Comparison of ENCODE assay signal across 12 cellular contexts in genomic region chr16:85157372-85157771, GRCh38. TPM values are rescaled to one million over a fixed set of nuclear protein-coding genes. Genes with fewer than 3 reads are reported as not detected.
DNase-seq lines count a peak whose midpoint lies in the region; ATAC-seq and TF ChIP-seq lines count a peak whose summit lies in the region.
"Had no signal": no experiment of that assay in that cellular context is flagged by ENCODE, and none has a peak within 500 bp of the region (broad histone marks: within the 10 kb centered on the region; RNA-seq: fewer than 3 reads in every experiment).

No MANE protein-coding gene starts in this region.

- peak overlapping the region in 1 of 2 experiments; percentile 12; a peak in 1 of 4 replicates for H3K4me3 ChIP-seq in SK-N-SH (ENCODE audit: low read depth in 2 of 2, low read length in 1 of 2)
- no peak overlapping the region for H3K4me3 ChIP-seq in GM23248
- H3K4me3 ChIP-seq: PC-9 had no signal

- H3K27me3 ChIP-seq in SK-N-SH (ENCODE audit: insufficient read depth) (no peaks in the 10 kb centered on the region), GM23248 (replicated peaks; ENCODE audit: insufficient read depth) (no peaks in the 10 kb centered on the region)

- H3F3A ChIP-seq in SK-N-SH (replicated peaks; ENCODE audit: insufficient read depth) (peaks cover 8% of the 10 kb centered on the region), GM23248 (ENCODE audit: insufficient read depth) (peaks cover 18% of the 10 kb centered on the region)

- H4K20me1 ChIP-seq in SK-N-SH (ENCODE audit: insufficient read depth) = no peaks in the 10 kb centered on the region
- no peaks in the 10 kb centered on the region for H4K20me1 ChIP-seq in GM23248 (ENCODE audit: insufficient read depth)

- H3K27me3 Mint-ChIP-seq in brain = peaks cover 3% of the 10 kb centered on the region
- no peaks in the 10 kb centered on the region for H3K27me3 Mint-ChIP-seq in natural killer cell treated with Interleukin-12 subunit alpha and Interleukin-12 subunit beta and Interleukin-15 and Interleukin-18, amount 100 ng/mL, for 72 hours

- peak overlapping the region; percentile 27; the same call in 1 of the 2 replicates for H3K4me2 ChIP-seq in SK-N-SH
- peak overlapping the region; percentile 50 for H3K4me2 ChIP-seq in GM23248 (ENCODE audit: unreplicated experiment)

- H3K4me1 ChIP-seq in SK-N-SH (ENCODE audit: control insufficient read depth in 1 of 2, insufficient read depth in 2 of 2, low read depth in 1 of 2, low read length in 1 of 2) (peaks cover 0 to 44% of the 10 kb centered on the region in 2 experiments; a peak in 3 of 4 replicates), GM23248 (ENCODE audit: insufficient read depth) (peaks cover 25% of the 10 kb centered on the region)

- H3K9me2 ChIP-seq in SK-N-SH (no peaks in the 10 kb centered on the region), GM23248 (ENCODE audit: insufficient read depth) (no peaks in the 10 kb centered on the region)

- H3K36me3 Mint-ChIP-seq in brain = no peaks in the 10 kb centered on the region
- H3K36me3 Mint-ChIP-seq in natural killer cell treated with Interleukin-12 subunit alpha and Interleukin-12 subunit beta and Interleukin-15 and Interleukin-18, amount 100 ng/mL, for 72 hours = no peaks in the 10 kb centered on the region

- no peak for ATAC-seq in SK-N-SH treated with all-trans-retinoic acid at 6 μM for 48 hours
- no peak for ATAC-seq in natural killer cell treated with Interleukin-12 subunit alpha and Interleukin-12 subunit beta and Interleukin-15 and Interleukin-18, amount 100 ng/mL, for 72 hours
- no peak for ATAC-seq in GM18517 (IDR thresholded peaks at IDR 0.05; ENCODE audit: unreplicated experiment)
- ATAC-seq: esophagus mucosa had no signal

- H2AFZ ChIP-seq in SK-N-SH (ENCODE audit: low read depth) (peak overlapping the region; percentile 37; the same call in 1 of the 2 replicates), GM23248 (peak overlapping the region; percentile 73)
- H2AFZ ChIP-seq: PC-9 had no signal

- peak overlapping the region in 3 of 5 experiments; percentile 82 to 97 (median 95) for H3K27ac Mint-ChIP-seq in brain
- peak overlapping the region; percentile 59 to 63 for H3K27ac Mint-ChIP-seq in natural killer cell treated with Interleukin-12 subunit alpha and Interleukin-12 subunit beta and Interleukin-15 and Interleukin-18, amount 100 ng/mL, for 72 hours

- H3K4me1 Mint-ChIP-seq in brain = peaks cover 75% of the 10 kb centered on the region
- H3K4me1 Mint-ChIP-seq in natural killer cell treated with Interleukin-12 subunit alpha and Interleukin-12 subunit beta and Interleukin-15 and Interleukin-18, amount 100 ng/mL, for 72 hours (ENCODE audit: low read depth in 2 of 2) = peaks cover 15 to 18% of the 10 kb centered on the region in 2 donors

- peaks cover 0 to 3% (median 0%) of the 10 kb centered on the region in 5 experiments for H3K9me3 Mint-ChIP-seq in brain
- no peaks in the 10 kb centered on the region for H3K9me3 Mint-ChIP-seq in natural killer cell treated with Interleukin-12 subunit alpha and Interleukin-12 subunit beta and Interleukin-15 and Interleukin-18, amount 100 ng/mL, for 72 hours

- TF ChIP-seq CTCF in SK-N-SH (IDR thresholded peaks at IDR 0.05) (no peak), brain (conservative IDR thresholded peaks at IDR 0.05) (no peak)

- H3K4me3 Mint-ChIP-seq in brain = peak overlapping the region in 3 of 5 experiments; percentile 26 to 58 (median 40)
- H3K4me3 Mint-ChIP-seq in natural killer cell treated with Interleukin-12 subunit alpha and Interleukin-12 subunit beta and Interleukin-15 and Interleukin-18, amount 100 ng/mL, for 72 hours = peak overlapping the region; percentile 86

- WGBS in SK-N-SH (ENCODE audit: low lambda C conversion rate) = 51% methylated on average over 8 of the region's 8 CpGs
- 27 to 39% methylated on average over 8 of the region's 8 CpGs for WGBS in GM23248 (ENCODE audit: low coverage in 1 of 2, low lambda C conversion rate in 2 of 2, missing lambda C conversion rate in 2 of 2), 2 experiments

- H3K9me3 ChIP-seq in SK-N-SH (no peaks in the 10 kb centered on the region), GM23248 (ENCODE audit: low read depth) (no peaks in the 10 kb centered on the region)

- H3K36me3 ChIP-seq in SK-N-SH (replicated peaks in 1 of 2; ENCODE audit: control insufficient read depth in 1 of 2, insufficient read depth in 2 of 2, low read length in 1 of 2) = no peaks in the 10 kb centered on the region
- no peaks in the 10 kb centered on the region for H3K36me3 ChIP-seq in GM23248 (ENCODE audit: low read depth)

- H3K9ac ChIP-seq in SK-N-SH = no peak overlapping the region
- H3K9ac ChIP-seq in GM23248 = peak overlapping the region; percentile 8; the same call in 1 of the 2 replicates

- no peak for TF ChIP-seq RAD21 in SK-N-SH (IDR thresholded peaks at IDR 0.05; ENCODE audit: low read length)

- TF ChIP-seq EP300 in SK-N-SH (IDR thresholded peaks at IDR 0.05; ENCODE audit: borderline replicate concordance in 1 of 2, low read depth in 1 of 2, low read length in 1 of 2) = peak in 1 of 2 experiments; percentile 85; a peak in 2 of 4 replicates

- in situ Hi-C loops in GM23248 (cut with MboI) = no loop called here

- H3K27ac ChIP-seq in SK-N-SH (ENCODE audit: low read depth in 2 of 2, low read length in 1 of 2) (peak overlapping the region in 1 of 2 experiments; percentile 87; a peak in 2 of 4 replicates), GM23248 (no peak overlapping the region)
- H3K27ac ChIP-seq: PC-9 had no signal

- H3K79me2 ChIP-seq in SK-N-SH (ENCODE audit: insufficient read depth) (no peaks in the 10 kb centered on the region), GM23248 (ENCODE audit: insufficient read depth) (no peaks in the 10 kb centered on the region)

- CTCF ChIA-PET in SK-N-SH (lab: Yijun Ruan, JAX) = interaction anchor here (1.1 to 2.5 kb wide), 4 partner anchors 15 to 96 kb away, joined by 3 to 20 read pairs (median 6); no protein-coding TSS in a partner anchor

- POLR2A ChIA-PET in SK-N-SH (lab: Yijun Ruan, JAX) = interaction anchor here (1.5 kb wide), 1 partner anchor 13 kb away, joined by 4 read pairs; no protein-coding TSS in a partner anchor

- DNase-seq in SK-N-SH = peak; percentile 78
- no peak for DNase-seq in GM23248
- DNase-seq in natural killer cell treated with Interleukin-12 subunit alpha and Interleukin-12 subunit beta and Interleukin-15 and Interleukin-18, amount 100 ng/mL, for 72 hours (ENCODE audit: low spot score) = no peak
- no peak for DNase-seq in NCI-H187 (lab: John Stamatoyannopoulos, UW)
- DNase-seq in epidermal melanocyte (ENCODE audit: insufficient read length, low spot score) = no peak
- DNase-seq: DMS153, PC-9, T1000 had no signal

TF ChIP-seq in SK-N-SH, 30 proteins besides CTCF, POLR2A, EP300 and RAD21 (continues in another document):
- TF ChIP-seq RCOR1 (IDR thresholded peaks at IDR 0.05; ENCODE audit: low read length) (peak; percentile 90), YY1 (IDR thresholded peaks at IDR 0.05; ENCODE audit: low read depth) (no peak), MEF2A (IDR thresholded peaks at IDR 0.05; ENCODE audit: borderline replicate concordance, low read depth) (no peak), RXRA (IDR thresholded peaks at IDR 0.05; ENCODE audit: borderline replicate concordance, low read depth) (no peak), FOSL2 (IDR thresholded peaks at IDR 0.05; ENCODE audit: borderline replicate concordance, low read depth) (no peak), MXI1 (IDR thresholded peaks at IDR 0.05; ENCODE audit: low read depth, low read length) (no peak), CHD2 (IDR thresholded peaks at IDR 0.05; ENCODE audit: low read length, partially characterized antibody) (peak; percentile 34), SIN3A (IDR thresholded peaks at IDR 0.05; ENCODE audit: borderline replicate concordance, low read depth, low read length) (no peak)

TF ChIP-seq in SK-N-SH treated with all-trans-retinoic acid at 6 μM for 48 hours, 23 proteins besides CTCF, POLR2A, EP300 and RAD21 (continues in another document):
- TF ChIP-seq ZNF70 (CRISPR knock-in tag; IDR thresholded peaks at IDR 0.05) = no peak
- no peak for TF ChIP-seq ZC3H10 (CRISPR knock-in tag; IDR thresholded peaks at IDR 0.05)
- TF ChIP-seq, protein P1, sequence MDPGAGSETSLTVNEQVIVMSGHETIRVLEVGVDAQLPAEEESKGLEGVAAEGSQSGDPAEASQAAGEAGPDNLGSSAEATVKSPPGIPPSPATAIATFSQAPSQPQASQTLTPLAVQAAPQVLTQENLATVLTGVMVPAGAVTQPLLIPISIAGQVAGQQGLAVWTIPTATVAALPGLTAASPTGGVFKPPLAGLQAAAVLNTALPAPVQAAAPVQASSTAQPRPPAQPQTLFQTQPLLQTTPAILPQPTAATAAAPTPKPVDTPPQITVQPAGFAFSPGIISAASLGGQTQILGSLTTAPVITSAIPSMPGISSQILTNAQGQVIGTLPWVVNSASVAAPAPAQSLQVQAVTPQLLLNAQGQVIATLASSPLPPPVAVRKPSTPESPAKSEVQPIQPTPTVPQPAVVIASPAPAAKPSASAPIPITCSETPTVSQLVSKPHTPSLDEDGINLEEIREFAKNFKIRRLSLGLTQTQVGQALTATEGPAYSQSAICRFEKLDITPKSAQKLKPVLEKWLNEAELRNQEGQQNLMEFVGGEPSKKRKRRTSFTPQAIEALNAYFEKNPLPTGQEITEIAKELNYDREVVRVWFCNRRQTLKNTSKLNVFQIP (CRISPR knock-in tag; IDR thresholded peaks at IDR 0.05; ENCODE audit: borderline replicate concordance, low read depth) = no peak
- no peak for TF ChIP-seq OSR1 (CRISPR knock-in tag; IDR thresholded peaks at IDR 0.05)
- no peak for TF ChIP-seq BACH2 (CRISPR knock-in tag; IDR thresholded peaks at IDR 0.05; ENCODE audit: borderline replicate concordance)
- TF ChIP-seq, protein P2, sequence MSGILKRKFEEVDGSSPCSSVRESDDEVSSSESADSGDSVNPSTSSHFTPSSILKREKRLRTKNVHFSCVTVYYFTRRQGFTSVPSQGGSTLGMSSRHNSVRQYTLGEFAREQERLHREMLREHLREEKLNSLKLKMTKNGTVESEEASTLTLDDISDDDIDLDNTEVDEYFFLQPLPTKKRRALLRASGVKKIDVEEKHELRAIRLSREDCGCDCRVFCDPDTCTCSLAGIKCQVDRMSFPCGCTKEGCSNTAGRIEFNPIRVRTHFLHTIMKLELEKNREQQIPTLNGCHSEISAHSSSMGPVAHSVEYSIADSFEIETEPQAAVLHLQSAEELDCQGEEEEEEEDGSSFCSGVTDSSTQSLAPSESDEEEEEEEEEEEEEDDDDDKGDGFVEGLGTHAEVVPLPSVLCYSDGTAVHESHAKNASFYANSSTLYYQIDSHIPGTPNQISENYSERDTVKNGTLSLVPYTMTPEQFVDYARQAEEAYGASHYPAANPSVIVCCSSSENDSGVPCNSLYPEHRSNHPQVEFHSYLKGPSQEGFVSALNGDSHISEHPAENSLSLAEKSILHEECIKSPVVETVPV (CRISPR knock-in tag; IDR thresholded peaks at IDR 0.05) = no peak
- no peak for TF ChIP-seq ZNF8 (CRISPR knock-in tag; IDR thresholded peaks at IDR 0.05)

RNA-seq across cellular contexts. Expression of gene CIBAR2, which starts 45.1 kb away (rescaled TPM):
- 0.15 and 0.24 TPM in 2 replicates for polyA plus RNA-seq in SK-N-SH (2012; rRNA removed)
- 0.17 and 0.23 TPM in 2 replicates for polyA plus RNA-seq in SK-N-SH (2012; cell fraction: cytosol; rRNA removed)
- 0.39 and 0.51 TPM in 2 replicates for polyA plus RNA-seq in SK-N-SH (2012; cell fraction: nucleus; rRNA removed)
- not detected in 2 replicates for total RNA-seq in GM23248 (2014; rRNA removed; shearing (Covaris generic))
- polyA plus RNA-seq in GM23248 (2016; fragmentation: Nextera tagmentation; extraction: Ambion mirVana) = not detected in 2 replicates
- polyA plus RNA-seq in brain (ENCODE audit: insufficient read depth, low read depth, low replicate concordance) = 2.4 TPM
- not detected for total RNA-seq in natural killer cell treated with Interleukin-12 subunit alpha and Interleukin-12 subunit beta and Interleukin-15 and Interleukin-18, amount 100 ng/mL, for 72 hours
- total RNA-seq: esophagus mucosa, PC-9 had no signal
